7 cellular contexts compared by ENCODE assay signal in the genomic region with DNA sequence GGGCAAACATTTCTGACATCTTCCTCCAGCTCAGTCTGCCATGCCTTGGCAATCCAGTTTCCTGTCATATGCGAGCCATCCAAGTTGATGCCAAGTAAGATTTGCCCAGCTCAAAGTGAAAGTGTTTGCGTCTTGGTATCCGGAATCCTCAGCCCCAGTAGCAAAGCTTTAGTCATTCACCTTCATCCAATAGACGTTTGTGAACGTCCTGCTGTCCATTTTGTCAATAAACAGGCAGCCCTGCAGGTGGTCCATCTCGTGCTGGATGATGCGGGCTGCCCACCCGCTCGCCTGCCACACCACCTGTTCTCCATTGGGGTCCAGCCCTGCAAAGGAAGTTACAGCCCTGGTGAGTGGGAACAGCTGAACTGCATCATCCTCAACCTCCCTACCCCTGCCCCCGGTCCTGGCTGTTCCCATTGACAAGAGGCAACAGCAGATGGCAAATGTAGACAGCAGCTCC. TPM values are rescaled to one million over a fixed set of nuclear protein-coding genes. Genes with fewer than 3 reads are reported as not detected.
DNase-seq lines count a peak whose midpoint lies in the region; ATAC-seq and TF ChIP-seq lines count a peak whose summit lies in the region.

No MANE protein-coding gene starts in this region.

- peak overlapping the region; percentile 75 for H3K4me3 ChIP-seq in OCI-LY7 (ENCODE audit: low read depth, low read length, poor library complexity, severe bottlenecking)
- H3K4me3 ChIP-seq in parathyroid adenoma (ENCODE audit: low read depth, low read length): peak overlapping the region; percentile 66

- H3K79me2 ChIP-seq in OCI-LY7 (ENCODE audit: insufficient read depth, low read depth, low read length) (peaks cover 72% of the 10 kb centered on the region), parathyroid adenoma (peaks cover 13% of the 10 kb centered on the region)

- no peak for ATAC-seq in GM18498 (IDR thresholded peaks at IDR 0.05; ENCODE audit: unreplicated experiment)
- no peak for ATAC-seq in HG02759 (IDR thresholded peaks at IDR 0.05; ENCODE audit: unreplicated experiment)

- H3K27me3 ChIP-seq in parathyroid adenoma (ENCODE audit: control insufficient read depth, insufficient read depth, low read length): no peaks in the 10 kb centered on the region

- CTCF ChIA-PET in OCI-LY7 (lab: Charles Lee; ENCODE audit: unreplicated experiment): no interaction called here

- intact Hi-C loops in OCI-LY7 (cut with micrococcal nuclease; ENCODE audit: unreplicated experiment): no loop called here

- peak; percentile 57 for DNase-seq in ELR (ENCODE audit: low read depth)
- DNase-seq in OCI-LY7 (ENCODE audit: low spot score): peak; percentile 27
- DNase-seq in dermis blood vessel endothelial cell: peak; percentile 64
- no peak for DNase-seq in Kasumi-1 (lab: John Stamatoyannopoulos, UW)

- H3K27ac ChIP-seq in OCI-LY7 (ENCODE audit: low read depth, low read length, poor library complexity, severe bottlenecking): peak overlapping the region; percentile 70
- H3K27ac ChIP-seq in parathyroid adenoma: peak overlapping the region; percentile 37

- peaks cover 82% of the 10 kb centered on the region for H3K36me3 ChIP-seq in OCI-LY7 (ENCODE audit: insufficient read depth, low read length)
- no peaks in the 10 kb centered on the region for H3K36me3 ChIP-seq in parathyroid adenoma (ENCODE audit: control insufficient read depth, insufficient read depth, low read length)

- H3K4me1 ChIP-seq in OCI-LY7 (ENCODE audit: insufficient read depth, low read length, poor library complexity, severe bottlenecking): peaks cover 51% of the 10 kb centered on the region
- peaks cover 27% of the 10 kb centered on the region for H3K4me1 ChIP-seq in parathyroid adenoma

- H2AFZ ChIP-seq in OCI-LY7 (ENCODE audit: low read length): no peak overlapping the region
- no peak overlapping the region for H2AFZ ChIP-seq in parathyroid adenoma

- H4K20me1 ChIP-seq in OCI-LY7 (ENCODE audit: insufficient read depth, low read length): peaks cover 38% of the 10 kb centered on the region

- no peak overlapping the region for H3K9ac ChIP-seq in parathyroid adenoma

- TF ChIP-seq CTCF in OCI-LY7 (conservative IDR thresholded peaks at IDR 0.05; ENCODE audit: low read length) (no peak), parathyroid adenoma (IDR thresholded peaks at IDR 0.05) (no peak)

- no TSS peak for BruUV-seq in OCI-LY7 (replicated peaks; lab: Mats Ljungman, UMichigan)

- H3K4me2 ChIP-seq in OCI-LY7 (ENCODE audit: low read length) (peak overlapping the region; percentile 89), parathyroid adenoma (ENCODE audit: low read length) (peak overlapping the region; percentile 55)

- POLR2A ChIA-PET in OCI-LY7 (lab: Charles Lee): interaction anchor here (0.6 to 2.8 kb wide), 6 partner anchors 9 to 795 kb away, joined by 3 to 11 read pairs (median 4); a partner anchor contains a TSS

- no peaks in the 10 kb centered on the region for H3K9me3 ChIP-seq in OCI-LY7 (ENCODE audit: low read length)
- H3K9me3 ChIP-seq in parathyroid adenoma (ENCODE audit: control insufficient read depth, low read length): no peaks in the 10 kb centered on the region

- no peaks in the 10 kb centered on the region for H3K9me2 ChIP-seq in OCI-LY7 (ENCODE audit: insufficient read depth, low read length)

RNA-seq across cellular contexts. Expression of a gene that starts 1.5 kb away (rescaled TPM):
- 54.8 and 85.4 TPM in 2 replicates for total RNA-seq in OCI-LY7 (2014; rRNA removed; shearing (Covaris generic))
- total RNA-seq in OCI-LY7 (2022) (31.6 and 37.8 TPM in 2 replicates), dermis blood vessel endothelial cell (15.1 and 19.3 TPM in 2 replicates)

RNA-seq across cellular contexts. Expression of a gene that starts 10.5 kb away (rescaled TPM):
- 39.0 and 60.3 TPM in 2 replicates for total RNA-seq in OCI-LY7 (2014; rRNA removed; shearing (Covaris generic))
- total RNA-seq in OCI-LY7 (2022) (55.9 and 60.9 TPM in 2 replicates), dermis blood vessel endothelial cell (37.4 and 43.1 TPM in 2 replicates)

RNA-seq across cellular contexts. Expression of a gene that starts 10.7 kb away (rescaled TPM):
- total RNA-seq in OCI-LY7 (2014; rRNA removed; shearing (Covaris generic)): 26.9 and 39.7 TPM in 2 replicates
- total RNA-seq in OCI-LY7 (2022): 49.1 and 50.7 TPM in 2 replicates
- total RNA-seq in dermis blood vessel endothelial cell: 25.6 and 27.4 TPM in 2 replicates

RNA-seq across cellular contexts. Expression of a gene that starts 17.7 kb away (rescaled TPM):
- total RNA-seq in OCI-LY7 (2014; rRNA removed; shearing (Covaris generic)): 32.4 and 33.7 TPM in 2 replicates
- total RNA-seq in OCI-LY7 (2022): 33.3 and 38.4 TPM in 2 replicates
- 35.4 and 38.3 TPM in 2 replicates for total RNA-seq in dermis blood vessel endothelial cell

RNA-seq across cellular contexts. Expression of a gene that starts 22.7 kb away (rescaled TPM):
- total RNA-seq in OCI-LY7 (2014; rRNA removed; shearing (Covaris generic)): 1.7 TPM in 1 of 2 replicates, not detected in the other
- total RNA-seq in OCI-LY7 (2022) (1.2 and 1.7 TPM in 2 replicates), dermis blood vessel endothelial cell (0.14 and 0.17 TPM in 2 replicates)

Comparison
In these comparisons a context has a peak if more than half of its experiments do, and no peak if none do; other contexts are left out.
1. DNase-seq: peak in ELR (single experiment), OCI-LY7 (single experiment) and dermis blood vessel endothelial cell (single experiment); none in Kasumi-1 (0 of 2).